Comparison of ENCODE assay signal across 17 cellular contexts in the genomic region with DNA sequence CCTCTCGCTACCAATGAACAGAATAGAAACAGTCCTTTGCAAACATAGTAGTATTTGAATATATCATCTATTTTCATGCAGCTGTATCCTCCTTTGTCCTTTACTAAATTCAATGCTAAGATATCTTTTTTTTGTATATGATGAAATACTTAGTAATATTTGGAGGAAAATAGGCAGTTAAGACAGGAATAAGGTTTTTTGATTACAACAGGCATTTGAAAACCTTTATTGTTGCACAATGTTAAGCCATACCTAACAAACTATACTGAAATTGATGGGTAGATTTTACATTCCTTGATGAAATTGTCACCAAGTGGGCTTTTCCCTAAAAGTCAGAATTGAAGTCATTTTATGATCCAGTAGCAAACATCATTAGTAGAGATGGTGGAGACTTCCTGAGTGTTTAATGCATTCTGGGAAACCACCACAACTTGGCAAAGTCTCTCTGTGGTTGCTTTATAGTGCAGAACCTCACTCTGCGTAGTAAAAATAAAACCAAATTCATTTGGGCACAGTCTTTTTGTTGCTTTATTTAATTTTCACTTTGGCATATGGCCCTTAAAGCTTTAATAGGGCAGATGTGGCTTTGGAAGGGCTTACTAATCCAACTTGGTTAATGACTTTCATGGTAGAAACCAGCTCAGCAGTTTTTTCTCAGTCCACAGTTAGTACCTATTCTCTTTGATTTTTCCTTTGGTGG.
DNase-seq lines count a peak whose midpoint lies in the region; ATAC-seq, FAIRE-seq and TF ChIP-seq lines count a peak whose summit lies in the region.
"Had no signal": no experiment of that assay in that cellular context is flagged by ENCODE, and none has a peak within 500 bp of the region (broad histone marks: within the 10 kb centered on the region; RNA-seq: fewer than 3 reads in every experiment).

No MANE protein-coding gene starts in this region.

- H3K27ac Mint-ChIP-seq in stimulated activated naive CD8-positive, alpha-beta T cell treated with anti-CD3 and anti-CD28 coated beads, Interleukin-15, amount 100 ng/mL, for 72 hours, result peak overlapping the region in 1 of 2 donors; percentile 7
- H3K27ac Mint-ChIP-seq: activated CD4-positive, alpha-beta T cell treated with anti-CD3 and anti-CD28 coated beads, Interleukin-2, amount 10 ng/mL, durations not matched to agents 7 days and 5 days; naive thymus-derived CD4-positive, alpha-beta T cell had no signal

- no peaks in the 10 kb centered on the region for H3K36me3 ChIP-seq in HepG2 (replicated peaks in 1 of 2; ENCODE audit: control insufficient read depth in 1 of 2, insufficient read depth in 2 of 2, low read length in 2 of 2)
- no peaks in the 10 kb centered on the region for H3K36me3 ChIP-seq in right lobe of liver
- no peaks in the 10 kb centered on the region for H3K36me3 ChIP-seq in K562 (ENCODE audit: control insufficient read depth, insufficient read depth, low read length)
- H3K36me3 ChIP-seq: left lung had no signal

- H3K79me2 ChIP-seq in HepG2 (ENCODE audit: insufficient read depth, low read length) (no peaks in the 10 kb centered on the region), K562 (ENCODE audit: control insufficient read depth, insufficient read depth, low read length) (no peaks in the 10 kb centered on the region)

- 20% methylated on average over 2 of the region's 2 CpGs for WGBS in HepG2 (ENCODE audit: low lambda C conversion rate)
- 80% methylated on average over 2 of the region's 2 CpGs for WGBS in right lobe of liver (ENCODE audit: insufficient coverage, low coverage, low lambda C conversion rate, missing lambda C conversion rate)
- WGBS in K562 (ENCODE audit: insufficient coverage, low coverage, missing lambda C conversion rate), result 0% methylated on average over 2 of the region's 2 CpGs

- no peak for FAIRE-seq in HepG2 (lab: Jason Lieb, UNC)
- FAIRE-seq in K562 (lab: Jason Lieb, UNC), result no peak

- peaks cover 7% of the 10 kb centered on the region for H3K4me1 Mint-ChIP-seq in stimulated activated naive CD8-positive, alpha-beta T cell treated with anti-CD3 and anti-CD28 coated beads, Interleukin-15, amount 100 ng/mL, for 72 hours

- H3K9me3 ChIP-seq in HepG2 (ENCODE audit: low read length) (peaks cover 43% of the 10 kb centered on the region), right lobe of liver (no peaks in the 10 kb centered on the region), K562 (replicated peaks; ENCODE audit: control insufficient read depth, insufficient read depth, low read depth, low read length) (no peaks in the 10 kb centered on the region)

- CTCF ChIA-PET in HepG2 (lab: Yijun Ruan, JAX; ENCODE audit: low intra/inter-chr PET ratio, low total read pairs) (no interaction called here), K562 (lab: Yijun Ruan, JAX; ENCODE audit: low intra/inter-chr PET ratio) (no interaction called here)

- no peaks in the 10 kb centered on the region for H3K9me1 ChIP-seq in K562 (ENCODE audit: control insufficient read depth, insufficient read depth, low read length)

- H4K20me1 ChIP-seq in HepG2 (ENCODE audit: insufficient read depth, low read length) (no peaks in the 10 kb centered on the region), K562 (replicated peaks; ENCODE audit: control insufficient read depth, insufficient read depth, low read length) (no peaks in the 10 kb centered on the region)

- H3K9ac ChIP-seq in HepG2 (ENCODE audit: insufficient read depth, low read depth, low read length) (no peak overlapping the region), K562 (ENCODE audit: insufficient read depth in 1 of 2, low read depth in 2 of 2, low read length in 2 of 2) (no peak overlapping the region)

- TF ChIP-seq EP300 in HepG2 (IDR thresholded peaks at IDR 0.05; ENCODE audit: low read depth in 2 of 2, low read length in 2 of 2), result no peak
- no peak for TF ChIP-seq EP300 in HepG2 (CRISPR knock-in tag; IDR thresholded peaks at IDR 0.05; ENCODE audit: borderline replicate concordance)
- no peak for TF ChIP-seq EP300 in K562 (IDR thresholded peaks at IDR 0.05; ENCODE audit: low read length)

- POLR2A ChIA-PET in HepG2 (lab: Yijun Ruan, JAX), result no interaction called here
- POLR2A ChIA-PET in K562 (lab: Yijun Ruan, JAX), result no interaction called here

- TF ChIP-seq CTCF in HepG2 (CRISPR knock-in tag; IDR thresholded peaks at IDR 0.05) (no peak), right lobe of liver (IDR thresholded peaks at IDR 0.05) (no peak), K562 (IDR thresholded peaks at IDR 0.05 in 2 of 3, conservative IDR thresholded peaks at IDR 0.05 in 1 of 3; ENCODE audit: insufficient read depth in 2 of 3, low read depth in 1 of 3, low read length in 3 of 3) (no peak)

- intact Hi-C loops in HepG2 (cut with micrococcal nuclease; ENCODE audit: unreplicated experiment) (no loop called here), right lobe of liver (cut with DNase I) (no loop called here), K562 (cut with micrococcal nuclease) (no loop called here), head of caudate nucleus (cut with DNase I) (no loop called here)

- no peaks in the 10 kb centered on the region for H3K27me3 ChIP-seq in HepG2 (ENCODE audit: control insufficient read depth in 1 of 2, insufficient read depth in 2 of 2, low read length in 2 of 2)
- no peaks in the 10 kb centered on the region for H3K27me3 ChIP-seq in right lobe of liver
- no peaks in the 10 kb centered on the region for H3K27me3 ChIP-seq in K562 (ENCODE audit: control insufficient read depth in 2 of 2, insufficient read depth in 2 of 2, low read length in 2 of 2)
- H3K27me3 ChIP-seq: left lung had no signal

- no peak for TF ChIP-seq RAD21 in HepG2 (CRISPR knock-in tag; IDR thresholded peaks at IDR 0.05)
- no peak for TF ChIP-seq RAD21 in K562 (CRISPR knock-in tag; conservative IDR thresholded peaks at IDR 0.05 in 1 of 2, IDR thresholded peaks at IDR 0.05 in 1 of 2)

- H3K4me1 ChIP-seq in HepG2 (ENCODE audit: insufficient read depth, low read length), result no peaks in the 10 kb centered on the region
- no peaks in the 10 kb centered on the region for H3K4me1 ChIP-seq in right lobe of liver
- H3K4me1 ChIP-seq in K562 (replicated peaks in 1 of 2; ENCODE audit: control insufficient read depth in 2 of 2, insufficient read depth in 2 of 2, low read length in 2 of 2), result no peaks in the 10 kb centered on the region
- H3K4me1 ChIP-seq: left lung had no signal

- H3K4me2 ChIP-seq in HepG2 (ENCODE audit: low read depth, low read length), result no peak overlapping the region
- no peak overlapping the region for H3K4me2 ChIP-seq in K562 (ENCODE audit: insufficient read depth, low read length)

- H3K4me3 ChIP-seq in HepG2 (replicated peaks in 1 of 3; ENCODE audit: insufficient read depth in 1 of 3, low read depth in 2 of 3, low read length in 3 of 3) (no peak overlapping the region), right lobe of liver (no peak overlapping the region), K562 (no peak overlapping the region)
- H3K4me3 ChIP-seq: left lung had no signal

- DNase-seq in HepG2 (ENCODE audit: low spot score), result no peak
- no peak for DNase-seq in right lobe of liver
- DNase-seq in NCI-H446 (lab: John Stamatoyannopoulos, UW), result peak; percentile 27 to 54
- no peak for DNase-seq in K562 (ENCODE audit: extremely low read depth in 1 of 4, low spot score in 3 of 4)
- peak in 1 of 2 donors; percentile 12 for DNase-seq in stimulated activated naive CD8-positive, alpha-beta T cell treated with anti-CD3 and anti-CD28 coated beads, Interleukin-15, amount 100 ng/mL, for 72 hours
- no peak for DNase-seq in head of caudate nucleus
- no peak for DNase-seq in cerebellar nuclear complex (lab: John Stamatoyannopoulos, UW)
- no peak for DNase-seq in activated T-cell treated with anti-CD3 and anti-CD28 coated beads for 4 hours
- DNase-seq: activated CD4-positive, alpha-beta T cell treated with anti-CD3 and anti-CD28 coated beads, Interleukin-2, amount 10 ng/mL, durations not matched to agents 7 days and 5 days; activated effector memory CD4-positive, alpha-beta T cell treated with anti-CD3 and anti-CD28 coated beads, Interleukin-2, amount 50 U/mL, for 16 hours; AML-193; H7; hippocampal formation; left lung; naive thymus-derived CD4-positive, alpha-beta T cell; stimulated activated CD4-positive, alpha-beta T cell treated with anti-CD3 and anti-CD28 coated beads, Interleukin-2, amount 100 ng/mL, for 48 hours had no signal

- TF ChIP-seq POLR2A in HepG2 (IDR thresholded peaks at IDR 0.05; ENCODE audit: insufficient read depth in 1 of 2, low read depth in 2 of 2, low read length in 2 of 2), result no peak
- no peak for TF ChIP-seq POLR2A in right lobe of liver (IDR thresholded peaks at IDR 0.05)
- TF ChIP-seq POLR2A in K562 (conservative IDR thresholded peaks at IDR 0.05), result no peak

- no peak overlapping the region for H2AFZ ChIP-seq in HepG2 (ENCODE audit: low read length)
- no peak overlapping the region for H2AFZ ChIP-seq in K562 (ENCODE audit: low read depth, low read length)

- H3K27me3 Mint-ChIP-seq in stimulated activated naive CD8-positive, alpha-beta T cell treated with anti-CD3 and anti-CD28 coated beads, Interleukin-15, amount 100 ng/mL, for 72 hours, result no peaks in the 10 kb centered on the region
- H3K27me3 Mint-ChIP-seq: central memory CD8-positive, alpha-beta T cell; naive thymus-derived CD4-positive, alpha-beta T cell had no signal

- BruUV-seq in HepG2 (replicated peaks; lab: Mats Ljungman, UMichigan) (no TSS peak), K562 (replicated peaks; lab: Mats Ljungman, UMichigan) (no TSS peak)

- H3K27ac ChIP-seq in HepG2 (ENCODE audit: extremely low read length, insufficient read depth, low read length) (no peak overlapping the region), right lobe of liver (no peak overlapping the region), K562 (ENCODE audit: extremely low read depth, low read depth, low read length) (no peak overlapping the region)
- H3K27ac ChIP-seq: left lung had no signal

- no peak for ATAC-seq in HepG2
- ATAC-seq in right lobe of liver, result no peak
- no peak for ATAC-seq in K562
- ATAC-seq in stimulated activated naive CD8-positive, alpha-beta T cell treated with anti-CD3 and anti-CD28 coated beads, Interleukin-15, amount 100 ng/mL, for 72 hours, result peak; percentile 88
- ATAC-seq: left lung; naive thymus-derived CD4-positive, alpha-beta T cell had no signal

- in situ Hi-C loops in HepG2 (cut with HindIII; ENCODE audit: extremely low pct_ligation_motif_present, low pct_unique_long_range_greater_than_20kb) (no loop called here), K562 (cut with MboI) (no loop called here)

- H3K4me3 Mint-ChIP-seq in stimulated activated naive CD8-positive, alpha-beta T cell treated with anti-CD3 and anti-CD28 coated beads, Interleukin-15, amount 100 ng/mL, for 72 hours, result no peak overlapping the region
- H3K4me3 Mint-ChIP-seq: activated CD4-positive, alpha-beta T cell treated with anti-CD3 and anti-CD28 coated beads, Interleukin-2, amount 10 ng/mL, durations not matched to agents 7 days and 5 days; central memory CD8-positive, alpha-beta T cell had no signal

- H3K9me3 Mint-ChIP-seq in stimulated activated naive CD8-positive, alpha-beta T cell treated with anti-CD3 and anti-CD28 coated beads, Interleukin-15, amount 100 ng/mL, for 72 hours, result peaks cover 12 to 17% of the 10 kb centered on the region in 2 donors
- H3K9me3 Mint-ChIP-seq: activated CD4-positive, alpha-beta T cell treated with anti-CD3 and anti-CD28 coated beads, Interleukin-2, amount 10 ng/mL, durations not matched to agents 7 days and 5 days; central memory CD8-positive, alpha-beta T cell had no signal

Comparison
In these comparisons a context has a peak if more than half of its experiments do, and no peak if none do; other contexts are left out.
1. DNase-seq: peak in NCI-H446 (2 of 2); none in HepG2 (single experiment), right lobe of liver (0 of 3), K562 (0 of 4), head of caudate nucleus (0 of 42), cerebellar nuclear complex (0 of 2) and activated T-cell treated with anti-CD3 and anti-CD28 coated beads for 4 hours (single experiment).